ENCODE assay signal across 1 cellular context in the genomic region with DNA sequence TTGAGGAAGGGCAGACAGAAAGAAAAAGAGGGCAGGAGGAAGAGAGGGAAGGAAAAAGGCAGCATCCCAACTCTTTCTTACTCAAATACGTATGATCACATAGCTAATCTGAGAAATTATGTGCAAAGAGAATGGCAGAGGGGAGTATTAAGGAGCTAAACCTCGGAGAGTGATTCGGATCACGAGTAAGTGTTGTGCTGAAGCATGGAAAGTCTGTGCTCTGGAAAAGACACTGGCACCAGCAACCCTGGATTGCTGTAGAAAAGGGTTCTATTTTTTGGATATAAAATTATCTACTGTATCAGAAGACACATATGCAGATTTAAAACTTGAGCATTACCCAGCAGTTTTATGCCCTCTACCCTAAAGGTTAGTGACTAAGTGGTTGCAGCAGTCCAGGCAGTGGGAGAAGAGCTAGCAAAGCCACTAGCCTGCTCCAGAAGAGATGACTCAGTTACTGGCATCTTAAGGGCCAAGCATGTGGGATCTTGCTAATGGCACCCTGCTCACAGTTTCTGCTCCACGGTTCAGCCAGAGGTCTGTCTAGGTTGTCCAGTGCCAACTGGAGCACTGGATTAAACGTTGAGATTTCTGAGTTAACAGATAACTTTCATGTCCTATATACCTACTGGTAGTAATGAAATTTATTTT.
TF ChIP-seq lines count a peak whose summit lies in the region.

No MANE protein-coding gene starts in this region.

TF ChIP-seq in IMR-90, 13 proteins besides CTCF, POLR2A, EP300 and RAD21:
- peak; percentile 41 for TF ChIP-seq CEBPB (IDR thresholded peaks at IDR 0.05; ENCODE audit: low read depth, low read length)
- TF ChIP-seq, protein P1, sequence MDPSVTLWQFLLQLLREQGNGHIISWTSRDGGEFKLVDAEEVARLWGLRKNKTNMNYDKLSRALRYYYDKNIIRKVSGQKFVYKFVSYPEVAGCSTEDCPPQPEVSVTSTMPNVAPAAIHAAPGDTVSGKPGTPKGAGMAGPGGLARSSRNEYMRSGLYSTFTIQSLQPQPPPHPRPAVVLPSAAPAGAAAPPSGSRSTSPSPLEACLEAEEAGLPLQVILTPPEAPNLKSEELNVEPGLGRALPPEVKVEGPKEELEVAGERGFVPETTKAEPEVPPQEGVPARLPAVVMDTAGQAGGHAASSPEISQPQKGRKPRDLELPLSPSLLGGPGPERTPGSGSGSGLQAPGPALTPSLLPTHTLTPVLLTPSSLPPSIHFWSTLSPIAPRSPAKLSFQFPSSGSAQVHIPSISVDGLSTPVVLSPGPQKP (IDR thresholded peaks at IDR 0.05; ENCODE audit: borderline replicate concordance, low read depth, low read length): no peak
- no peak for TF ChIP-seq CHD1 (IDR thresholded peaks at IDR 0.05; ENCODE audit: low read depth, low read length)
- no peak for TF ChIP-seq MAZ (IDR thresholded peaks at IDR 0.05; ENCODE audit: borderline replicate concordance, low read depth, low read length)
- no peak for TF ChIP-seq BHLHE40 (IDR thresholded peaks at IDR 0.05; ENCODE audit: low read depth, low read length)
- TF ChIP-seq FOS (IDR thresholded peaks at IDR 0.05; ENCODE audit: low read depth, low read length): peak; percentile 47; the same call in 1 of the 2 replicates
- TF ChIP-seq RCOR1 (IDR thresholded peaks at IDR 0.05; ENCODE audit: insufficient replicate concordance, low read length): no peak
- TF ChIP-seq MXI1 (IDR thresholded peaks at IDR 0.05; ENCODE audit: borderline replicate concordance, low read depth, low read length): no peak; the same call in 1 of the 2 replicates
- TF ChIP-seq, protein P2, sequence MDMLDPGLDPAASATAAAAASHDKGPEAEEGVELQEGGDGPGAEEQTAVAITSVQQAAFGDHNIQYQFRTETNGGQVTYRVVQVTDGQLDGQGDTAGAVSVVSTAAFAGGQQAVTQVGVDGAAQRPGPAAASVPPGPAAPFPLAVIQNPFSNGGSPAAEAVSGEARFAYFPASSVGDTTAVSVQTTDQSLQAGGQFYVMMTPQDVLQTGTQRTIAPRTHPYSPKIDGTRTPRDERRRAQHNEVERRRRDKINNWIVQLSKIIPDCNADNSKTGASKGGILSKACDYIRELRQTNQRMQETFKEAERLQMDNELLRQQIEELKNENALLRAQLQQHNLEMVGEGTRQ (IDR thresholded peaks at IDR 0.05; ENCODE audit: low read depth, low read length): no peak
- TF ChIP-seq RFX5 (IDR thresholded peaks at IDR 0.05; ENCODE audit: low read depth, low read length): no peak
- no peak for TF ChIP-seq MAFK (IDR thresholded peaks at IDR 0.05; ENCODE audit: low read depth, low read length)
- TF ChIP-seq SMC3 (IDR thresholded peaks at IDR 0.05; ENCODE audit: low read depth, low read length): no peak
- TF ChIP-seq NFE2L2 (IDR thresholded peaks at IDR 0.05; ENCODE audit: low read depth, low read length): peak; percentile 36; the same call in 1 of the 2 replicates
